In the genomic region with DNA sequence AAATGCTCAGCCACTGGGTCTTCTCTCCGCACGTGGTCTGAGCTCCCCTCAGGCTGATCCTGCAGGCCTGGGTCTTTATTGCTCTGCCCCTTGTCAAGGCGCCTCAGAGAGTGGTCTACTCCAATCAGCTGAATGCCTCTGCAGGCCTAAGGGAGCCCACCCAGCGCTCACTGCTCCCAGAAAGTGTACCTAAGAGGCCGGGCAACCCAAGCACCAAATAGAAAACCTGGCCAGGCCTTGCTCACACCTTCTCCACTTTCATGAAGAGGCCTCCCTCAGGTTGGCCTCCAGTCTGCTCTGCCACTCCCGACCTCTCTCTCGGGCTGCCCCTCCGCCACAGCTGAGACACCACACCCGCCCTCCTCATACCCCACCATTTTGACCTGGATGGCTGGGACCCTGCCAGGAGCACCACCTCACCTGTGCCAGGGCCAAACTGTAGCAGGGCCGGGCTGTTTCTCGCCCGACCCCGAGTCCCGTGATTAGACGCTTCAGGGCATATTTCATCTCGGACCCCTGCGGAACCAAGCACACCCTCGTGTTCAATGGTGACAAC, we compare ENCODE assay signal across 8 cellular contexts. TPM values are rescaled to one million over a fixed set of nuclear protein-coding genes. Genes with fewer than 3 reads are reported as not detected.
A peak's percentile ranks its signal among the peaks of the same experiment; 100 is the strongest.
DNase-seq lines count a peak whose midpoint lies in the region; ATAC-seq, FAIRE-seq and TF ChIP-seq lines count a peak whose summit lies in the region.

No MANE protein-coding gene starts in this region.

- H3F3A ChIP-seq in GM23248 (ENCODE audit: insufficient read depth): no peaks in the 10 kb centered on the region

- peak overlapping the region; percentile 97 for H3K4me2 ChIP-seq in GM23248 (ENCODE audit: unreplicated experiment)

- H2AFZ ChIP-seq in GM23248: peak overlapping the region; percentile 99

- H3K27ac ChIP-seq in GM23248 (0 out of 2 replicates have a peak overlapping the region, but pooled peaks have one; percentile 12), left ventricle myocardium inferior (replicated peaks) (peak overlapping the region; percentile 93), small intestine (ENCODE audit: low read depth in 1 of 2, low read length in 1 of 2) (no peak overlapping the region)

- H3K27me3 ChIP-seq in GM23248 (replicated peaks; ENCODE audit: insufficient read depth) (no peaks in the 10 kb centered on the region), left ventricle myocardium inferior (ENCODE audit: low read depth) (no peaks in the 10 kb centered on the region), small intestine (ENCODE audit: control insufficient read depth in 2 of 2, insufficient read depth in 2 of 2, low read length in 2 of 2) (no peaks in the 10 kb centered on the region)

- WGBS in GM23248 (ENCODE audit: low coverage in 1 of 2, low lambda C conversion rate in 2 of 2, missing lambda C conversion rate in 2 of 2), 2 experiments: 8 to 9% methylated on average over 17 to 18 of the region's 18 CpGs
- WGBS in small intestine, 3 donors: 11 to 14% (median 11%) methylated on average over 17 to 18 of the region's 18 CpGs

- H4K20me1 ChIP-seq in GM23248 (ENCODE audit: insufficient read depth): no peaks in the 10 kb centered on the region

- peak overlapping the region; percentile 92 for H3K4me3 ChIP-seq in GM23248
- peak overlapping the region; percentile 94 for H3K4me3 ChIP-seq in left ventricle myocardium inferior
- H3K4me3 ChIP-seq in small intestine (ENCODE audit: low read depth in 1 of 2, low read length in 2 of 2): peak overlapping the region; percentile 62 to 68

- no peaks in the 10 kb centered on the region for H3K27me3 Mint-ChIP-seq in T-helper 17 cell

- peaks cover 39% of the 10 kb centered on the region for H3K79me2 ChIP-seq in GM23248 (ENCODE audit: insufficient read depth)

- H3K36me3 Mint-ChIP-seq in T-helper 17 cell (ENCODE audit: low read depth): no peaks in the 10 kb centered on the region

- DNase-seq in GM23248 (no peak), T-helper 17 cell (no peak), left ventricle myocardium inferior (no peak), small intestine (no peak), GM10266 (ENCODE audit: extremely low spot score) (no peak), DMS79 (lab: John Stamatoyannopoulos, UW) (no peak), KBM-7 (no peak)

- ATAC-seq in T-helper 17 cell (no peak), HG03025 (IDR thresholded peaks at IDR 0.05; ENCODE audit: low FRiP score, unreplicated experiment) (no peak)

- intact Hi-C loops in left ventricle myocardium inferior (cut with micrococcal nuclease): no loop called here

- H3K9me2 ChIP-seq in GM23248 (ENCODE audit: insufficient read depth): no peaks in the 10 kb centered on the region

- peak overlapping the region; percentile 89 for H3K9ac ChIP-seq in GM23248

- no peaks in the 10 kb centered on the region for H3K9me3 ChIP-seq in GM23248 (ENCODE audit: low read depth)
- H3K9me3 ChIP-seq in T-helper 17 cell (ENCODE audit: control insufficient read depth, low read length, poor library complexity, severe bottlenecking): no peaks in the 10 kb centered on the region
- H3K9me3 ChIP-seq in left ventricle myocardium inferior (replicated peaks): no peaks in the 10 kb centered on the region
- no peaks in the 10 kb centered on the region for H3K9me3 ChIP-seq in small intestine (ENCODE audit: control insufficient read depth, low read depth)

- H3K36me3 ChIP-seq in GM23248 (ENCODE audit: low read depth) (peaks cover 24% of the 10 kb centered on the region; the same call in 1 of the 2 replicates), left ventricle myocardium inferior (peaks cover 43% of the 10 kb centered on the region), small intestine (ENCODE audit: control insufficient read depth in 2 of 2, insufficient read depth in 2 of 2, low read length in 2 of 2) (peaks cover 10 to 26% of the 10 kb centered on the region in 2 donors)

- H3K4me3 Mint-ChIP-seq in T-helper 17 cell: peak overlapping the region; percentile 94

- H3K4me1 Mint-ChIP-seq in T-helper 17 cell: peaks cover 18% of the 10 kb centered on the region

- H3K27ac Mint-ChIP-seq in T-helper 17 cell: peak overlapping the region; percentile 97

- TF ChIP-seq CTCF in left ventricle myocardium inferior (IDR thresholded peaks at IDR 0.05; ENCODE audit: borderline replicate concordance) (no peak), GM10266 (IDR thresholded peaks at IDR 0.05; ENCODE audit: control insufficient read depth, insufficient read depth, low read depth, missing control alignments) (no peak)

- in situ Hi-C loops in GM23248 (cut with MboI) (no loop called here), KBM-7 (cut with MboI; ENCODE audit: low pct_unique_long_range_greater_than_20kb, low sequenced_read_pairs) (no loop called here)

- H3K4me1 ChIP-seq in GM23248 (ENCODE audit: insufficient read depth) (0 out of 2 replicates have a peak, but pooled peaks cover 2% of the 10 kb centered on the region), left ventricle myocardium inferior (peaks cover 26% of the 10 kb centered on the region), small intestine (ENCODE audit: control insufficient read depth in 2 of 2, insufficient read depth in 1 of 2, low read depth in 1 of 2, low read length in 1 of 2) (peaks cover 4 to 8% of the 10 kb centered on the region in 2 donors)

- no peak for FAIRE-seq in small intestine (lab: Jason Lieb, UNC)

RNA-seq across cellular contexts. Expression of gene MYBBP1A, which starts 0.7 kb away (rescaled TPM):
- 51.7 and 56.4 TPM in 2 replicates for total RNA-seq in GM23248 (2014; rRNA removed; shearing (Covaris generic))
- polyA plus RNA-seq in GM23248 (2016; fragmentation: Nextera tagmentation; extraction: Ambion mirVana) (41.8 and 42.4 TPM in 2 replicates), small intestine (10 to 100 TPM; 15.0 to 34.0 (median 16.2) TPM)
- total RNA-seq in T-helper 17 cell (10 to 100 TPM; 63.8 to 64.4 TPM), left ventricle myocardium inferior (21.3 TPM)

RNA-seq across cellular contexts. Expression of gene GGT6, which starts 5.9 kb away (rescaled TPM):
- not detected in 2 replicates for total RNA-seq in GM23248 (2014; rRNA removed; shearing (Covaris generic))
- not detected in 2 replicates for polyA plus RNA-seq in GM23248 (2016; fragmentation: Nextera tagmentation; extraction: Ambion mirVana)
- not detected for total RNA-seq in T-helper 17 cell
- not detected for total RNA-seq in left ventricle myocardium inferior
- 10 to 100 TPM; 17.6 to 63.9 (median 25.3) TPM for polyA plus RNA-seq in small intestine

RNA-seq across cellular contexts. Expression of gene SMTNL2, which starts 29.8 kb away (rescaled TPM):
- total RNA-seq in GM23248 (2014; rRNA removed; shearing (Covaris generic)): not detected in 2 replicates
- polyA plus RNA-seq in GM23248 (2016; fragmentation: Nextera tagmentation; extraction: Ambion mirVana) (not detected in 2 replicates), small intestine (1 to 10 TPM in 1 of 3 donors, not detected in 2; 1.5 TPM)
- total RNA-seq in T-helper 17 cell (not detected), left ventricle myocardium inferior (33.4 TPM)

RNA-seq across cellular contexts. Expression of gene SPNS2, which starts 55.8 kb away (rescaled TPM):
- total RNA-seq in GM23248 (2014; rRNA removed; shearing (Covaris generic)): not detected in 2 replicates
- 0.29 TPM in 1 of 2 replicates, not detected in the other for polyA plus RNA-seq in GM23248 (2016; fragmentation: Nextera tagmentation; extraction: Ambion mirVana)
- total RNA-seq in T-helper 17 cell: under 1 TPM; 0.22 to 0.73 TPM
- 11.2 TPM for total RNA-seq in left ventricle myocardium inferior
- polyA plus RNA-seq in small intestine: 10 to 100 TPM in 2 of 3 donors, 1 to 10 TPM in 1; 6.3 to 37.3 (median 34.6) TPM

Comparison
In these comparisons a context has a peak if more than half of its experiments do, and no peak if none do; other contexts are left out.
1. H3K27ac ChIP-seq: peak in GM23248 (single experiment) and left ventricle myocardium inferior (single experiment); none in small intestine (0 of 2).
2. RNA of gene SMTNL2, which starts 29.8 kb away (total RNA-seq): 33.4 TPM in left ventricle myocardium inferior (single experiment); not detected in T-helper 17 cell and not detected in GM23248; every median in the first group is over 10 times any median in the second.
3. Peak in every context shown above with its lines, with median percentiles within 50 percentile points of each other: H3K4me3 ChIP-seq.